16 cellular contexts compared by ENCODE assay signal in the genomic region with DNA sequence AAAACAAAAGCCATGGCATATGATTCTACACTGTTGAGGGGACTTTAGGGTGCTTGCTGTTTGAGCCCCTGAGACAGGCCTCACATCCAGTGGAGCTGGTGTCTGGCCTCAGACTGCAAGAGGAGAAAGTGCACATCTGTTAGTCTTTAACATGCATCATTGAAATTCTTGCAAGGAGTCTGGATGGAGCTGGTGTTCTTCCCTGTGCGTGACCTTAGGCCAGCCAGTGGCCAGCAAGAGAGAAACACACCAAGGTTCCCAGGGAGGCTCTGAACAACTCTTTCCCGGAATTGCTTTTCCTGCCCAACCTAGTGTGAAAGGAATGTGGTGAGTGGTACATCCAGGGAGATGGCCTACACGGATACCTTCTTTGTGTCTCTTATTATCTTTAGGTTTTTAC.
A peak's percentile ranks its signal among the peaks of the same experiment; 100 is the strongest.
DNase-seq lines count a peak whose midpoint lies in the region; TF ChIP-seq lines count a peak whose summit lies in the region.
"Had no signal": no experiment of that assay in that cellular context is flagged by ENCODE, and none has a peak within 500 bp of the region (broad histone marks: within the 10 kb centered on the region; RNA-seq: fewer than 3 reads in every experiment).

No MANE protein-coding gene starts in this region.

- no peak for TF ChIP-seq CTCF in HFF-Myc (IDR thresholded peaks at IDR 0.05; ENCODE audit: low read depth, low read length, missing control alignments)
- TF ChIP-seq CTCF in brain microvascular endothelial cell (IDR thresholded peaks at IDR 0.05; ENCODE audit: low read depth, low read length, missing control alignments) = no peak
- no peak for TF ChIP-seq CTCF in kidney epithelial cell (IDR thresholded peaks at IDR 0.05; ENCODE audit: insufficient read depth, low read length, poor library complexity, severe bottlenecking)

- DNase-seq in HFF-Myc (ENCODE audit: extremely low read depth, low read depth) = peak; percentile 77
- peak; percentile 25 for DNase-seq in brain microvascular endothelial cell
- DNase-seq in kidney epithelial cell (ENCODE audit: low read depth) = peak; percentile 79
- no peak for DNase-seq in HuH-7.5 (ENCODE audit: low spot score)
- no peak for DNase-seq in NCI-H2029 treated with DMSO at 0.1 percent for 48 hours (lab: John Stamatoyannopoulos, UW)
- DNase-seq in MV-4-11 (lab: John Stamatoyannopoulos, UW) = no peak
- no peak for DNase-seq in LoVo (ENCODE audit: low spot score)
- DNase-seq: activated effector memory CD4-positive, alpha-beta T cell treated with Interleukin-2 at 50 U/mL for 16 hours; dorsolateral prefrontal cortex; foreskin keratinocyte; H7; stimulated activated CD4-positive, alpha-beta T cell treated with anti-CD3 and anti-CD28 coated beads, Interleukin-4, amount 100 ng/mL, for 1 hour; T-helper 1 cell had no signal

- H3K27me3 ChIP-seq in brain microvascular endothelial cell (replicated peaks) = no peaks in the 10 kb centered on the region
- no peaks in the 10 kb centered on the region for H3K27me3 ChIP-seq in kidney epithelial cell (ENCODE audit: control insufficient read depth, insufficient read depth, low read length)
- H3K27me3 ChIP-seq: ascending aorta, foreskin keratinocyte, right atrium auricular region had no signal

- H3K4me3 ChIP-seq in HFF-Myc (replicated peaks; ENCODE audit: low read depth, low read length) (no peak overlapping the region), brain microvascular endothelial cell (ENCODE audit: low read depth, low read length) (no peak overlapping the region), kidney epithelial cell (ENCODE audit: low read depth, low read length) (no peak overlapping the region)
- H3K4me3 ChIP-seq: ascending aorta, dorsolateral prefrontal cortex, right atrium auricular region had no signal

- in situ Hi-C loops in brain microvascular endothelial cell (cut with HindIII; ENCODE audit: low pct_ligation_motif_present, low sequenced_read_pairs) = no loop called here

- H3K36me3 ChIP-seq in brain microvascular endothelial cell (replicated peaks) (no peaks in the 10 kb centered on the region), kidney epithelial cell (ENCODE audit: control insufficient read depth, insufficient read depth, low read length) (no peaks in the 10 kb centered on the region)
- H3K36me3 ChIP-seq: ascending aorta, right atrium auricular region had no signal

- H3K27ac ChIP-seq in brain microvascular endothelial cell = no peak overlapping the region
- H3K27ac ChIP-seq: ascending aorta, dorsolateral prefrontal cortex, foreskin keratinocyte, right atrium auricular region, RWPE1 had no signal

Comparison
In these comparisons a context has a peak if more than half of its experiments do, and no peak if none do; other contexts are left out.
1. DNase-seq: peak in HFF-Myc (single experiment), brain microvascular endothelial cell (single experiment) and kidney epithelial cell (single experiment); none in HuH-7.5 (single experiment), NCI-H2029 treated with DMSO at 0.1 percent for 48 hours (single experiment), MV-4-11 (single experiment) and LoVo (single experiment).